1 cellular context compared by ENCODE assay signal in genomic region chr16:4334724-4335495, GRCh38.
TF ChIP-seq lines count a peak whose summit lies in the region.

No MANE protein-coding gene starts in this region.

TF ChIP-seq in K562, 482 proteins besides CTCF, POLR2A, EP300 and RAD21:
- TF ChIP-seq POLR2G (IDR thresholded peaks at IDR 0.05; ENCODE audit: low read depth, low read length), result 0 out of 2 replicates have a peak, but pooled peaks have one; percentile 48
- TF ChIP-seq TSHZ1 (CRISPR knock-in tag; IDR thresholded peaks at IDR 0.05), result no peak
